ENCODE assay signal across 17 cellular contexts in the genomic region with DNA sequence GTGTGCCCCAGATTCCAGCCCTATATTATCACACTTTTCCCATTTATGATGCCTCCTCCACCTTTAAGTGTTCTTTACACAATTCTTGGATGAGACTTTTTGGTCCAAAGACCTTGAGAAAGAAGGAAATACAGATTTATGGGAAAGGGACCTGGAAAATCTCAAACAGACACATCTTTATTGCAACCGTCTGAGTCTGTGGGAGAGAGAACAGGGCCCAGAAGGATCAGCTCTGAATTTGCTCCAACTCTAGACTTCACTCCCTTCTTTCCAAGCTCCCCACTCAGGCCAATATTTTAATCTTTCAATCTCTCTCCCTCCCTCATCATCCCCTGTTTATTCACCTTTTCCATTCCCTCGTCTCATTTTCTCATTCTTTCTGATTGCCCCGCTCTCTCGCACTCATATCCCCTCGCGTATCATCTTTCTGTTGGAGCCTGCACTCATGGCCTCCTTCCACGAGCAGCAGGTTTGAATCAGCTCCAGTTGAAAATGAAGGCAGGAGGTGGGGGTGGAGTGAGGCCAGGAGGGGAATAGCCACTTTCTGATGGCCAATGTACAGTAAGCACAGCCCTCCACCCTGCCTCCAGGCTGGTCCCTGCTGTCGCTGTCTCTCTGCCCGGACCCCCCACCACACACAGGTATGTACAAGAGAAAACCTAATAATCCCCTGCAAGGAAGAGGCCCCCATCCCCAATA.
A peak's percentile ranks its signal among the peaks of the same experiment; 100 is the strongest.
DNase-seq lines count a peak whose midpoint lies in the region; ATAC-seq and TF ChIP-seq lines count a peak whose summit lies in the region.
"Had no signal": no experiment of that assay in that cellular context is flagged by ENCODE, and none has a peak within 500 bp of the region (broad histone marks: within the 10 kb centered on the region; RNA-seq: fewer than 3 reads in every experiment).

No MANE protein-coding gene starts in this region.

- DNase-seq in PC-3 (no peak), Right ventricle myocardium superior (no peak), prostate gland (ENCODE audit: low spot score) (no peak), A673 (ENCODE audit: low spot score) (no peak), pons (ENCODE audit: low spot score) (no peak), ascending aorta (ENCODE audit: low spot score in 2 of 2) (no peak)
- DNase-seq in activated CD8-positive, alpha-beta T cell treated with anti-CD3 and anti-CD28 coated beads for 36 hours: no peak
- DNase-seq: activated CD4-positive, alpha-beta T cell treated with anti-CD3 and anti-CD28 coated beads for 36 hours; activated T-cell treated with anti-CD3 and anti-CD28 coated beads, Interleukin-2, amount 50 U/mL, for 24 hours; HFFc6; NCI-H2227 treated with DMSO at 0.1 percent for 48 hours; right lobe of liver had no signal

- peaks cover 10% of the 10 kb centered on the region for H3K4me1 ChIP-seq in PC-3 (ENCODE audit: insufficient read depth, low read length)
- no peaks in the 10 kb centered on the region for H3K4me1 ChIP-seq in prostate gland (replicated peaks)
- H3K4me1 ChIP-seq in A673 (ENCODE audit: insufficient read depth, low read length, poor library complexity, severe bottlenecking): peaks cover 34% of the 10 kb centered on the region
- H3K4me1 ChIP-seq in ascending aorta: no peaks in the 10 kb centered on the region
- H3K4me1 ChIP-seq: colonic mucosa, right lobe of liver had no signal

- H2AFZ ChIP-seq in PC-3 (ENCODE audit: low read length): peak overlapping the region; percentile 42; the same call in 1 of the 2 replicates

- H3K27ac ChIP-seq in C4-2B (peak overlapping the region; percentile 48), PC-3 (ENCODE audit: low read length) (no peak overlapping the region), prostate gland (peak overlapping the region; percentile 28 to 49), A673 (ENCODE audit: low read depth, low read length, poor library complexity, severe bottlenecking) (no peak overlapping the region), ascending aorta (no peak overlapping the region)
- H3K27ac ChIP-seq: colonic mucosa, right lobe of liver had no signal

- H3K36me3 Mint-ChIP-seq in activated CD8-positive, alpha-beta T cell treated with anti-CD3 and anti-CD28 coated beads for 36 hours (ENCODE audit: low read depth): no peaks in the 10 kb centered on the region

- no peaks in the 10 kb centered on the region for H3K9me2 ChIP-seq in PC-3 (replicated peaks; ENCODE audit: low read length)

- H3K27me3 ChIP-seq in PC-3 (ENCODE audit: low read length): no peaks in the 10 kb centered on the region
- no peaks in the 10 kb centered on the region for H3K27me3 ChIP-seq in prostate gland (replicated peaks; ENCODE audit: insufficient read depth)
- peaks cover 14% of the 10 kb centered on the region for H3K27me3 ChIP-seq in A673 (replicated peaks; ENCODE audit: insufficient read depth, low read depth, low read length, poor library complexity)
- H3K27me3 ChIP-seq in ascending aorta: no peaks in the 10 kb centered on the region
- H3K27me3 ChIP-seq: colonic mucosa, right lobe of liver had no signal

- TF ChIP-seq POLR2A in prostate gland (IDR thresholded peaks at IDR 0.05): no peak

- intact Hi-C loops in PC-3 (cut with micrococcal nuclease): no loop called here
- intact Hi-C loops in Right ventricle myocardium superior (cut with DNase I): no loop called here
- intact Hi-C loops in prostate gland (cut with DNase I): loop anchor here (5.0 kb wide), 3 partner anchors 60 to 115 kb away; a partner anchor contains a TSS
- intact Hi-C loops in A673 (cut with micrococcal nuclease; ENCODE audit: unreplicated experiment): no loop called here
- intact Hi-C loops in activated CD8-positive, alpha-beta T cell treated with anti-CD3 and anti-CD28 coated beads for 36 hours (cut with micrococcal nuclease): no loop called here
- intact Hi-C loops in ascending aorta (cut with DNase I): no loop called here

- peaks cover 3% of the 10 kb centered on the region for H3K27me3 Mint-ChIP-seq in activated CD8-positive, alpha-beta T cell treated with anti-CD3 and anti-CD28 coated beads for 36 hours

- H3K4me1 Mint-ChIP-seq in activated CD8-positive, alpha-beta T cell treated with anti-CD3 and anti-CD28 coated beads for 36 hours (ENCODE audit: low read depth): no peaks in the 10 kb centered on the region
- H3K4me1 Mint-ChIP-seq: activated CD4-positive, alpha-beta T cell treated with anti-CD3 and anti-CD28 coated beads for 36 hours had no signal

- H3F3A ChIP-seq in PC-3 (ENCODE audit: low read length, unreplicated experiment): no peaks in the 10 kb centered on the region

- H3K9ac ChIP-seq in PC-3 (ENCODE audit: low read length): no peak overlapping the region

- no peak overlapping the region for H3K4me3 Mint-ChIP-seq in activated CD8-positive, alpha-beta T cell treated with anti-CD3 and anti-CD28 coated beads for 36 hours
- H3K4me3 Mint-ChIP-seq: activated CD4-positive, alpha-beta T cell treated with anti-CD3 and anti-CD28 coated beads for 36 hours; activated T-cell treated with anti-CD3 and anti-CD28 coated beads, Interleukin-2, amount 50 U/mL, for 24 hours; HFFc6; T-helper 1 cell treated with Interleukin-12 subunit alpha and Interleukin-12 subunit beta and Interleukin-4 antibody, amounts not matched to agents 30 μg/mL and 1 μg/mL, for 36 hours had no signal

- CTCF ChIA-PET in PC-3 (lab: Charles Lee): no interaction called here
- CTCF ChIA-PET in A673 (lab: Charles Lee): no interaction called here
- CTCF ChIA-PET in activated CD8-positive, alpha-beta T cell treated with anti-CD3 and anti-CD28 coated beads for 36 hours (lab: Charles Lee): interaction anchor here (1.4 kb wide), 1 partner anchor 141 kb away, joined by 4 read pairs; no protein-coding TSS in a partner anchor

- peak overlapping the region; percentile 30 for H3K4me2 ChIP-seq in PC-3 (ENCODE audit: low read length)

- WGBS in prostate gland: 20% methylated on average over 9 of the region's 9 CpGs

- POLR2A ChIA-PET in PC-3 (lab: Charles Lee; ENCODE audit: unreplicated experiment): no interaction called here
- POLR2A ChIA-PET in A673 (lab: Charles Lee; ENCODE audit: low non-redundant PET): interaction anchor here (0.7 kb wide), 1 partner anchor 41 kb away, joined by 3 read pairs; no protein-coding TSS in a partner anchor
- POLR2A ChIA-PET in activated CD8-positive, alpha-beta T cell treated with anti-CD3 and anti-CD28 coated beads for 36 hours (lab: Charles Lee): interaction anchor here (0.7 kb wide), 1 partner anchor 8 kb away, joined by 3 read pairs; no protein-coding TSS in a partner anchor

- H3K79me2 ChIP-seq in PC-3 (ENCODE audit: low read length): no peaks in the 10 kb centered on the region

- no peaks in the 10 kb centered on the region for H3K9me3 Mint-ChIP-seq in activated CD8-positive, alpha-beta T cell treated with anti-CD3 and anti-CD28 coated beads for 36 hours
- H3K9me3 Mint-ChIP-seq: activated T-cell treated with anti-CD3 and anti-CD28 coated beads, Interleukin-2, amount 50 U/mL, for 24 hours; HFFc6; T-helper 1 cell treated with Interleukin-12 subunit alpha and Interleukin-12 subunit beta and Interleukin-4 antibody, amounts not matched to agents 30 μg/mL and 1 μg/mL, for 36 hours had no signal

- ATAC-seq in PC-3: no peak
- peak; percentile 61 for ATAC-seq in Right ventricle myocardium superior (ENCODE audit: poor library complexity)
- ATAC-seq in activated CD8-positive, alpha-beta T cell treated with anti-CD3 and anti-CD28 coated beads for 36 hours: no peak
- ATAC-seq: activated CD4-positive, alpha-beta T cell treated with anti-CD3 and anti-CD28 coated beads for 36 hours; Panc1 had no signal

- no peak for TF ChIP-seq CTCF in C4-2B (conservative IDR thresholded peaks at IDR 0.05)
- no peak for TF ChIP-seq CTCF in PC-3 (conservative IDR thresholded peaks at IDR 0.05; ENCODE audit: low read depth, low read length)
- TF ChIP-seq CTCF in prostate gland (IDR thresholded peaks at IDR 0.05): no peak
- TF ChIP-seq CTCF in A673 (conservative IDR thresholded peaks at IDR 0.05; ENCODE audit: low read depth, low read length): no peak
- no peak for TF ChIP-seq CTCF in activated CD8-positive, alpha-beta T cell treated with anti-CD3 and anti-CD28 coated beads for 36 hours (IDR thresholded peaks at IDR 0.05)
- no peak for TF ChIP-seq CTCF in ascending aorta (IDR thresholded peaks at IDR 0.05)

- BruUV-seq in PC-3 (replicated peaks; lab: Mats Ljungman, UMichigan) (no TSS peak), A673 (replicated peaks; lab: Mats Ljungman, UMichigan) (no TSS peak)

- no peak overlapping the region for H3K4me3 ChIP-seq in PC-3 (ENCODE audit: low read length)
- H3K4me3 ChIP-seq in prostate gland: no peak overlapping the region
- H3K4me3 ChIP-seq in A673 (ENCODE audit: low read depth, low read length, poor library complexity, severe bottlenecking): no peak overlapping the region
- H3K4me3 ChIP-seq in ascending aorta: no peak overlapping the region
- H3K4me3 ChIP-seq: colonic mucosa, MG63, right lobe of liver had no signal

- H3K27ac Mint-ChIP-seq in activated CD8-positive, alpha-beta T cell treated with anti-CD3 and anti-CD28 coated beads for 36 hours: no peak overlapping the region
- H3K27ac Mint-ChIP-seq: activated CD4-positive, alpha-beta T cell treated with anti-CD3 and anti-CD28 coated beads for 36 hours; activated T-cell treated with anti-CD3 and anti-CD28 coated beads, Interleukin-2, amount 50 U/mL, for 24 hours; HFFc6; T-helper 1 cell treated with Interleukin-12 subunit alpha and Interleukin-12 subunit beta and Interleukin-4 antibody, amounts not matched to agents 30 μg/mL and 1 μg/mL, for 36 hours had no signal

- H3K36me3 ChIP-seq in PC-3 (ENCODE audit: low read depth, low read length) (no peaks in the 10 kb centered on the region), prostate gland (no peaks in the 10 kb centered on the region), A673 (ENCODE audit: insufficient read depth, low read length, poor library complexity, severe bottlenecking) (no peaks in the 10 kb centered on the region), ascending aorta (no peaks in the 10 kb centered on the region)
- H3K36me3 ChIP-seq: colonic mucosa, MG63, right lobe of liver had no signal

- H4K20me1 ChIP-seq in PC-3 (ENCODE audit: low read length): no peaks in the 10 kb centered on the region

- H3K9me3 ChIP-seq in PC-3 (ENCODE audit: low read length): no peaks in the 10 kb centered on the region
- H3K9me3 ChIP-seq in prostate gland: no peaks in the 10 kb centered on the region
- no peaks in the 10 kb centered on the region for H3K9me3 ChIP-seq in A673 (ENCODE audit: low read depth, low read length, poor library complexity, severe bottlenecking)
- no peaks in the 10 kb centered on the region for H3K9me3 ChIP-seq in ascending aorta
- H3K9me3 ChIP-seq: colonic mucosa, MG63, right lobe of liver had no signal

Comparison
In these comparisons a context has a peak if more than half of its experiments do, and no peak if none do; other contexts are left out.
1. H3K27ac ChIP-seq: peak in C4-2B (single experiment) and prostate gland (2 of 2); none in PC-3 (single experiment), A673 (single experiment) and ascending aorta (0 of 2).